ENCODE assay signal across 20 cellular contexts in the genomic region with DNA sequence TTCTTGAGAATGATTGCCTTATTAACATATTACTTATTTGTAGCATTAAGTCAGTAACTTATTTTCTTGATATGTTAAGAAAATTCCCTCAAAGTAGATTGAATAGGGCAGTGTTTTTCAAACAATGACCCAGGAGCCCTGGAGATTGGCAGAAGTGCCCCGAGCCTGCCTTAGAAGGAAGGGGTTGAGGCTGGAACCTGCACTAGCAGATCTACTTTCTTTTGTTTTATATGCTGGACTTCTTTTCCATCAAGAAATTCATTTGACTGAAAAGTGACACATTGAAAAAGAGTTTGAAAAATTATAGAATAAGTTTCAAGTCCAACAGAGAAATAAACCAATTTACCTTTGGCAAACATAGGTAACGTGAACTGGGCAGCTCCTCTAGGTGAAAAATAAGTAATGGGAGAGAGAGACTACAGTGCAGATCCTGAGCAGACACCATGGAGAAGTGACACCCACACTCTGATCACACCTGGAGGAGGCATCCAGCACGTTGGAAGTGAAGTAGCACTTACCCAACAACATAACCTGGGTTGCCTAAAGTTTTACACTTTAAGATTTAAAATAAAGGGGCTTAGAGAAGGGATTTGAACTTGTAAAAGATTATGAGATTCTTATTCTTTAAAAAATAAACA. TPM values are rescaled to one million over a fixed set of nuclear protein-coding genes. Genes with fewer than 3 reads are reported as not detected.
DNase-seq lines count a peak whose midpoint lies in the region; ATAC-seq, FAIRE-seq and TF ChIP-seq lines count a peak whose summit lies in the region.
"Had no signal": no experiment of that assay in that cellular context is flagged by ENCODE, and none has a peak within 500 bp of the region (broad histone marks: within the 10 kb centered on the region; RNA-seq: fewer than 3 reads in every experiment).

No MANE protein-coding gene starts in this region.

- H4K20me1 ChIP-seq in GM23248 (ENCODE audit: insufficient read depth): no peaks in the 10 kb centered on the region

- peak overlapping the region; percentile 12; the same call in 1 of the 2 replicates for H3K9ac ChIP-seq in GM23248

- H3K27ac ChIP-seq in GM23248: peak overlapping the region; percentile 79
- peak overlapping the region; percentile 92 for H3K27ac ChIP-seq in SJSA1
- peak overlapping the region in 3 of 5 donors; percentile 49 to 67 (median 57) for H3K27ac ChIP-seq in stomach
- H3K27ac ChIP-seq: right atrium auricular region had no signal

- DNase-seq in GM23248 (no peak), SJSA1 (ENCODE audit: low read depth in 1 of 2, low spot score in 2 of 2) (peak in 1 of 2 experiments; percentile 42), stomach (no peak), urothelium cell line (ENCODE audit: low spot score) (no peak)
- DNase-seq in stimulated activated naive CD8-positive, alpha-beta T cell treated with anti-CD3 and anti-CD28 coated beads, Interleukin-15, amount 100 ng/mL, for 72 hours: no peak
- DNase-seq in central memory CD4-positive, alpha-beta T cell: no peak
- DNase-seq: activated naive CD4-positive, alpha-beta T cell treated with anti-CD3 and anti-CD28 coated beads for 36 hours; BE2C; body of pancreas; GOT3; heart left ventricle; KG1; NCI-H2107; NCI-H524 treated with DMSO at 0.1 percent for 48 hours; substantia nigra; T-helper 1 cell had no signal

- no peak for ATAC-seq in stimulated activated naive CD8-positive, alpha-beta T cell treated with anti-CD3 and anti-CD28 coated beads, Interleukin-15, amount 100 ng/mL, for 72 hours
- ATAC-seq in HG03354 (IDR thresholded peaks at IDR 0.05; ENCODE audit: poor library complexity, severe bottlenecking, unreplicated experiment): no peak
- ATAC-seq: body of pancreas had no signal

- no peak for TF ChIP-seq EP300 in stomach (IDR thresholded peaks at IDR 0.05)

- no peak for TF ChIP-seq CTCF in stomach (IDR thresholded peaks at IDR 0.05)

- H3K79me2 ChIP-seq in GM23248 (ENCODE audit: insufficient read depth): peaks cover 88% of the 10 kb centered on the region

- no peaks in the 10 kb centered on the region for H3K27me3 Mint-ChIP-seq in stimulated activated naive CD8-positive, alpha-beta T cell treated with anti-CD3 and anti-CD28 coated beads, Interleukin-15, amount 100 ng/mL, for 72 hours

- H3K4me3 ChIP-seq in GM23248 (no peak overlapping the region), SJSA1 (no peak overlapping the region), stomach (no peak overlapping the region)
- H3K4me3 ChIP-seq: body of pancreas, heart left ventricle, right atrium auricular region had no signal

- peak overlapping the region; percentile 83 for H3K4me2 ChIP-seq in GM23248 (ENCODE audit: unreplicated experiment)

- no peaks in the 10 kb centered on the region for H3K27me3 ChIP-seq in GM23248 (replicated peaks; ENCODE audit: insufficient read depth)
- H3K27me3 ChIP-seq in SJSA1 (replicated peaks): no peaks in the 10 kb centered on the region
- no peaks in the 10 kb centered on the region for H3K27me3 ChIP-seq in stomach
- H3K27me3 ChIP-seq: BE2C, body of pancreas, heart left ventricle, right atrium auricular region had no signal

- TF ChIP-seq POLR2A in stomach (IDR thresholded peaks at IDR 0.05): no peak

- intact Hi-C loops in stomach (cut with DNase I; ENCODE audit: low total_unique reads): no loop called here

- peaks cover 47% of the 10 kb centered on the region for H3K4me1 ChIP-seq in GM23248 (ENCODE audit: insufficient read depth)
- H3K4me1 ChIP-seq in SJSA1 (replicated peaks): peaks cover 62% of the 10 kb centered on the region
- H3K4me1 ChIP-seq in stomach: peaks cover 0 to 48% (median 30%) of the 10 kb centered on the region in 4 donors
- H3K4me1 ChIP-seq: BE2C had no signal

- H3K36me3 ChIP-seq in GM23248 (ENCODE audit: low read depth) (no peaks in the 10 kb centered on the region), SJSA1 (peaks cover 70% of the 10 kb centered on the region), stomach (no peaks in the 10 kb centered on the region)
- H3K36me3 ChIP-seq: BE2C, heart left ventricle, right atrium auricular region had no signal

- FAIRE-seq in islet of Langerhans (lab: Jason Lieb, UNC) (peak; percentile 71), urothelium cell line (lab: Jason Lieb, UNC) (no peak)
- FAIRE-seq: D721Med had no signal

- no peak overlapping the region for H3K27ac Mint-ChIP-seq in stimulated activated naive CD8-positive, alpha-beta T cell treated with anti-CD3 and anti-CD28 coated beads, Interleukin-15, amount 100 ng/mL, for 72 hours
- H3K27ac Mint-ChIP-seq: activated naive CD4-positive, alpha-beta T cell treated with anti-CD3 and anti-CD28 coated beads for 36 hours had no signal

- peaks cover 45% of the 10 kb centered on the region for H3F3A ChIP-seq in GM23248 (ENCODE audit: insufficient read depth)

- H3K9me2 ChIP-seq in GM23248 (ENCODE audit: insufficient read depth): no peaks in the 10 kb centered on the region

- peaks cover 9 to 13% of the 10 kb centered on the region in 2 donors for H3K9me3 Mint-ChIP-seq in stimulated activated naive CD8-positive, alpha-beta T cell treated with anti-CD3 and anti-CD28 coated beads, Interleukin-15, amount 100 ng/mL, for 72 hours

- in situ Hi-C loops in GM23248 (cut with MboI): no loop called here

- 95 to 100% methylated on average over 3 of the region's 3 CpGs for WGBS in GM23248 (ENCODE audit: low coverage in 1 of 2, low lambda C conversion rate in 2 of 2, missing lambda C conversion rate in 2 of 2), 2 experiments
- WGBS in stomach, 5 donors: 30 to 56% (median 39%) methylated on average over 3 of the region's 3 CpGs

- no peaks in the 10 kb centered on the region for H3K4me1 Mint-ChIP-seq in stimulated activated naive CD8-positive, alpha-beta T cell treated with anti-CD3 and anti-CD28 coated beads, Interleukin-15, amount 100 ng/mL, for 72 hours

- no peaks in the 10 kb centered on the region for H3K9me3 ChIP-seq in GM23248 (ENCODE audit: low read depth)
- 0 out of 2 replicates have a peak, but pooled peaks cover 2% of the 10 kb centered on the region for H3K9me3 ChIP-seq in SJSA1 (replicated peaks)
- no peaks in the 10 kb centered on the region for H3K9me3 ChIP-seq in stomach
- H3K9me3 ChIP-seq: BE2C, body of pancreas, heart left ventricle, right atrium auricular region had no signal

- no peak overlapping the region for H3K4me3 Mint-ChIP-seq in stimulated activated naive CD8-positive, alpha-beta T cell treated with anti-CD3 and anti-CD28 coated beads, Interleukin-15, amount 100 ng/mL, for 72 hours
- H3K4me3 Mint-ChIP-seq: activated naive CD4-positive, alpha-beta T cell treated with anti-CD3 and anti-CD28 coated beads for 36 hours had no signal

- H2AFZ ChIP-seq in GM23248: no peak overlapping the region

RNA-seq across cellular contexts. Expression of a gene that starts 18.6 kb away (rescaled TPM):
- 31.7 and 32.2 TPM in 2 replicates for total RNA-seq in GM23248 (2014; rRNA removed; shearing (Covaris generic))
- polyA plus RNA-seq in GM23248 (2016; fragmentation: Nextera tagmentation; extraction: Ambion mirVana) (32.6 and 33.7 TPM in 2 replicates), stomach (1 to 10 TPM in 2 of 3 donors, under 1 TPM in 1; 0.92 to 1.9 (median 1.1) TPM)
- total RNA-seq in SJSA1 (2014; rRNA removed; shearing (Covaris generic)): 51.5 and 67.0 TPM in 2 replicates
- 10 to 100 TPM in 1 of 5 donors, 1 to 10 TPM in 4; 4.1 to 23.3 (median 8.5) TPM for total RNA-seq in stomach
